17 cellular contexts compared by ENCODE assay signal in the genomic region with DNA sequence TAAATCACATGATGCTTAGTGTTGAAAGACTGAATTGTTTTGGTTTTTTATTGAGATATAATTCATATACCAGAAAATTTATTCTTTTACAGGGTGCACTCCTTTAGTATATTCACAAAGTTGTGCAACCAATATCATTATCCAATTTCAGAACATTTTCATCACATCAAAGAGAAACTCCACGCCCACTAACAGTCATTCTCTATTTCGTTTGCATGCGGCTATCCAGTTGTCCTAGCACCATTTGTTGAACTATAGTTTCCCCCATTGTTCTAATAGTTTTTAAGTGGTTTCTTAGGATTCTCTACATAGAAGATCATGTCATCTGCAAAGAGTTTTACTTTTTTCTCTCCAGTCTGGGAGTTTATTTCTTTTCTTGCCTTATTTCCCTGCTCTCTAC. TPM values are rescaled to one million over a fixed set of nuclear protein-coding genes. Genes with fewer than 3 reads are reported as not detected.
DNase-seq lines count a peak whose midpoint lies in the region; ATAC-seq and TF ChIP-seq lines count a peak whose summit lies in the region.
"Had no signal": no experiment of that assay in that cellular context is flagged by ENCODE, and none has a peak within 500 bp of the region (broad histone marks: within the 10 kb centered on the region; RNA-seq: fewer than 3 reads in every experiment).

No MANE protein-coding gene starts in this region.

- H3K4me1 ChIP-seq in PC-3 (ENCODE audit: insufficient read depth, low read length): peaks cover 37% of the 10 kb centered on the region

- peaks cover 40 to 46% of the 10 kb centered on the region in 2 donors for H3K36me3 Mint-ChIP-seq in stimulated activated naive B cell treated with anti-CD40 and anti-IgM and Interleukin-4, amounts not matched to agents 10 μg/mL and 1 μg/mL and 100 μg/mL, for 72 hours
- H3K36me3 Mint-ChIP-seq: IgD-negative memory B cell had no signal

- H3K4me1 Mint-ChIP-seq in stimulated activated naive B cell treated with anti-CD40 and anti-IgM and Interleukin-4, amounts not matched to agents 10 μg/mL and 1 μg/mL and 100 μg/mL, for 72 hours: peaks cover 50 to 70% of the 10 kb centered on the region in 2 donors

- no peak overlapping the region for H3K9ac ChIP-seq in PC-3 (ENCODE audit: low read length)

- no peaks in the 10 kb centered on the region for H3K27me3 ChIP-seq in PC-3 (ENCODE audit: low read length)
- H3K27me3 ChIP-seq: adrenal gland had no signal

- peaks cover 83% of the 10 kb centered on the region for H3K79me2 ChIP-seq in PC-3 (ENCODE audit: low read length)

- TF ChIP-seq CTCF in GM12875 (IDR thresholded peaks at IDR 0.05; ENCODE audit: borderline replicate concordance, insufficient read depth, low read depth, low read length): no peak
- no peak for TF ChIP-seq CTCF in PC-3 (conservative IDR thresholded peaks at IDR 0.05; ENCODE audit: low read depth, low read length)
- TF ChIP-seq CTCF in fibroblast of mammary gland (conservative IDR thresholded peaks at IDR 0.05; ENCODE audit: control insufficient read depth, insufficient read depth, low read depth, low read length): no peak

- CTCF ChIA-PET in PC-3 (lab: Charles Lee): no interaction called here

- intact Hi-C loops in PC-3 (cut with micrococcal nuclease): no loop called here

- H4K20me1 ChIP-seq in PC-3 (ENCODE audit: low read length): peaks cover 56% of the 10 kb centered on the region

- POLR2A ChIA-PET in PC-3 (lab: Charles Lee; ENCODE audit: unreplicated experiment): no interaction called here

- peaks cover 1 to 3% of the 10 kb centered on the region in 2 donors for H3K27me3 Mint-ChIP-seq in stimulated activated naive B cell treated with anti-CD40 and anti-IgM and Interleukin-4, amounts not matched to agents 10 μg/mL and 1 μg/mL and 100 μg/mL, for 72 hours

- no peaks in the 10 kb centered on the region for H3K9me3 ChIP-seq in PC-3 (ENCODE audit: low read length)
- H3K9me3 ChIP-seq: adrenal gland, mucosa of descending colon had no signal

- no peaks in the 10 kb centered on the region for H3K9me2 ChIP-seq in PC-3 (replicated peaks; ENCODE audit: low read length)

- peak overlapping the region; percentile 41 to 94 for H3K4me3 Mint-ChIP-seq in stimulated activated naive B cell treated with anti-CD40 and anti-IgM and Interleukin-4, amounts not matched to agents 10 μg/mL and 1 μg/mL and 100 μg/mL, for 72 hours

- ATAC-seq in PC-3 (no peak), GM19467 (IDR thresholded peaks at IDR 0.05; ENCODE audit: unreplicated experiment) (no peak)
- ATAC-seq in stimulated activated naive B cell treated with anti-CD40 and anti-IgM and Interleukin-4, amounts not matched to agents 10 μg/mL and 1 μg/mL and 100 μg/mL, for 72 hours (replicated peaks): no peak
- ATAC-seq: mucosa of descending colon had no signal

- no peak overlapping the region for H3K27ac ChIP-seq in PC-3 (ENCODE audit: low read length)

- 0 out of 2 replicates have a peak overlapping the region, but pooled peaks have one; percentile 4 for H3K4me2 ChIP-seq in PC-3 (ENCODE audit: low read length)

- no peak overlapping the region for H2AFZ ChIP-seq in PC-3 (ENCODE audit: low read length)

- peaks cover 5% of the 10 kb centered on the region; the same call in 1 of the 2 replicates for H3K36me3 ChIP-seq in PC-3 (ENCODE audit: low read depth, low read length)
- H3K36me3 ChIP-seq: adrenal gland had no signal

- no TSS peak for BruUV-seq in PC-3 (replicated peaks; lab: Mats Ljungman, UMichigan)

- peak overlapping the region; percentile 19 for H3K4me3 ChIP-seq in GM12875 (ENCODE audit: low read depth, low read length)
- no peak overlapping the region for H3K4me3 ChIP-seq in PC-3 (ENCODE audit: low read length)
- no peak overlapping the region for H3K4me3 ChIP-seq in fibroblast of mammary gland (ENCODE audit: control insufficient read depth, low read depth, low read length)
- H3K4me3 ChIP-seq: adrenal gland, mucosa of descending colon had no signal

- peak overlapping the region; percentile 90 for H3K27ac Mint-ChIP-seq in stimulated activated naive B cell treated with anti-CD40 and anti-IgM and Interleukin-4, amounts not matched to agents 10 μg/mL and 1 μg/mL and 100 μg/mL, for 72 hours

- TF ChIP-seq POLR2A in erythroblast (IDR thresholded peaks at IDR 0.05; ENCODE audit: low read length): no peak

- H3K9me3 Mint-ChIP-seq in stimulated activated naive B cell treated with anti-CD40 and anti-IgM and Interleukin-4, amounts not matched to agents 10 μg/mL and 1 μg/mL and 100 μg/mL, for 72 hours: no peaks in the 10 kb centered on the region
- H3K9me3 Mint-ChIP-seq: IgD-negative memory B cell had no signal

- no peaks in the 10 kb centered on the region for H3F3A ChIP-seq in PC-3 (ENCODE audit: low read length, unreplicated experiment)

- DNase-seq in PC-3: no peak
- peak; percentile 42 for DNase-seq in fibroblast of mammary gland (ENCODE audit: low read depth)
- DNase-seq in stimulated activated naive B cell treated with anti-CD40 and anti-IgM and Interleukin-4, amounts not matched to agents 10 μg/mL and 1 μg/mL and 100 μg/mL, for 72 hours: no peak
- no peak for DNase-seq in dedifferentiated amniotic fluid mesenchymal stem cell (ENCODE audit: extremely low spot score)
- DNase-seq in DMS 273 (lab: John Stamatoyannopoulos, UW; ENCODE audit: unreplicated experiment): no peak
- no peak for DNase-seq in erythroblast (lab: John Stamatoyannopoulos, UW)
- DNase-seq: dermis blood vessel endothelial cell, mucosa of descending colon, NCI-H146, NCI-H526 treated with DMSO at 0.1 percent for 48 hours, Right ventricle myocardium superior had no signal

RNA-seq across cellular contexts. Expression of a gene that starts 3.6 kb away (rescaled TPM):
- total RNA-seq in PC-3 (2014; rRNA removed): 57.8 and 66.9 TPM in 2 replicates

RNA-seq across cellular contexts. Expression of a gene that starts 52.1 kb away (rescaled TPM):
- total RNA-seq in PC-3 (2014; rRNA removed): not detected in 2 replicates
- total RNA-seq: dermis blood vessel endothelial cell, renal cortical epithelial cell, Right ventricle myocardium superior, temporal lobe had no signal
